Comparison of ENCODE assay signal across 8 cellular contexts in the genomic region with DNA sequence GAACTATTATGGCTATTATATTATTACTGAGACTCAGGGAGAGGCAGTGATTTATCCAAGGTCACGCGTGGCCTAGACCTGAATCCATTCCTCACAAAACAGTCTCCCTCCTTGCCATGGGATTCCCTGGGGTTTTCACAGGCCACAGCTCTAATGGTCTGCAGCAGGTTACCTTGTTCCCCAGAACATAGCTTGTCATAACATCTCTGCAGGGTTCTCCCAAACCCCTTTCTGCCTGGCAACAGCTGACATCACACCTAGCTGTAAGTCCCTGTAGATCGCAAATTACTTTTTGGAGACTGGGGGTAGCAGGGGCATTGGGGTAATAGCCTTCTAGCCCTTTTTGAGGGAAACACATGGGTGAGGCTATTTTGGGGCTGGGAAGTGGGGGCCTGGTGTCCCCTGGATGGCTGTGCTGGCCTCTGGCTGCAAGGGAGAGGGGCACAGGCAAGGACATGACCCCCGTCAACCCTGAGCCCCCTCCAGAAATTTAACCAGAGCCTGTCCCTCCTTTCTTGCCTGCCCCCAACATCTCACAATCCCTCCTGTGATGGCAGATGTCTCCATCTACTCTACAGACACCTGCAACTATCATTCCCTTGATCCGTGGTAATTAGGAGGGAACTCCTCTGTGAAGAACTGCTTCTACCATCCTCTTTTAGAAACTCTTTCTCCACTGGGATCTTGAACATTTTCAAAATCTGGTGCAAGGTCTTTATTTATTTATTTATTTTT.
DNase-seq lines count a peak whose midpoint lies in the region; ATAC-seq and TF ChIP-seq lines count a peak whose summit lies in the region.

No MANE protein-coding gene starts in this region.

- peak overlapping the region; percentile 80 for H3K9ac ChIP-seq in OCI-LY1 (ENCODE audit: low read length)

- DNase-seq in activated T-helper 9 cell treated with anti-CD3 and anti-CD28 coated beads, Interleukin-2, amount 50 U/mL, for 16 hours (ENCODE audit: low read depth): peak; percentile 38
- peak; percentile 39 for DNase-seq in iris pigment epithelial cell (ENCODE audit: low read depth)
- peak; percentile 28 to 53 (median 40) for DNase-seq in stimulated activated CD4-positive, alpha-beta T cell treated with anti-CD3 and anti-CD28 coated beads, TNF-alpha, amount 100 ng/mL, for 4 hours (ENCODE audit: low read depth in 3 of 3)
- DNase-seq in NCI-H2081 treated with DMSO at 0.1 percent for 48 hours (lab: John Stamatoyannopoulos, UW): no peak
- no peak for DNase-seq in NCI-H1105 (lab: John Stamatoyannopoulos, UW)

- no peaks in the 10 kb centered on the region for H3K9me2 ChIP-seq in OCI-LY1 (ENCODE audit: low read depth, low read length)

- H3K36me3 ChIP-seq in OCI-LY1 (ENCODE audit: insufficient read depth, low read length): peaks cover 28% of the 10 kb centered on the region; the same call in 1 of the 2 replicates

- H3F3A ChIP-seq in OCI-LY1 (ENCODE audit: insufficient read depth, low read length): peaks cover 17% of the 10 kb centered on the region

- H3K9me3 ChIP-seq in OCI-LY1 (ENCODE audit: low read length): no peaks in the 10 kb centered on the region

- no peaks in the 10 kb centered on the region for H4K20me1 ChIP-seq in OCI-LY1 (ENCODE audit: insufficient read depth, low read length)

- H3K4me1 ChIP-seq in OCI-LY1 (ENCODE audit: insufficient read depth, low read length, severe bottlenecking): peaks cover 73% of the 10 kb centered on the region

- H3K27me3 ChIP-seq in OCI-LY1 (ENCODE audit: insufficient read depth, low read length): no peaks in the 10 kb centered on the region

- H3K4me2 ChIP-seq in OCI-LY1 (ENCODE audit: low read length): peak overlapping the region; percentile 91

- ATAC-seq in GM18520 (IDR thresholded peaks at IDR 0.05; ENCODE audit: unreplicated experiment): peak; percentile 18
- ATAC-seq in HG02588 (IDR thresholded peaks at IDR 0.05; ENCODE audit: unreplicated experiment): no peak

- H2AFZ ChIP-seq in OCI-LY1 (ENCODE audit: low read length): no peak overlapping the region

- peak overlapping the region; percentile 75 for H3K4me3 ChIP-seq in OCI-LY1 (ENCODE audit: low read depth, low read length, poor library complexity, severe bottlenecking)

- TF ChIP-seq CTCF in OCI-LY1 (IDR thresholded peaks at IDR 0.05; ENCODE audit: low read length): no peak

- peak overlapping the region; percentile 98 for H3K27ac ChIP-seq in OCI-LY1 (ENCODE audit: low read depth, low read length, poor library complexity, severe bottlenecking)

- peaks cover 7% of the 10 kb centered on the region; the same call in 1 of the 2 replicates for H3K79me2 ChIP-seq in OCI-LY1 (ENCODE audit: insufficient read depth, low read length)

Comparison
In these comparisons a context has a peak if more than half of its experiments do, and no peak if none do; other contexts are left out.
1. DNase-seq: peak in activated T-helper 9 cell treated with anti-CD3 and anti-CD28 coated beads, Interleukin-2, amount 50 U/mL, for 16 hours (single experiment), iris pigment epithelial cell (single experiment) and stimulated activated CD4-positive, alpha-beta T cell treated with anti-CD3 and anti-CD28 coated beads, TNF-alpha, amount 100 ng/mL, for 4 hours (3 of 3); none in NCI-H2081 treated with DMSO at 0.1 percent for 48 hours (single experiment) and NCI-H1105 (single experiment).